Comparison of ENCODE assay signal across 15 cellular contexts in the genomic region with DNA sequence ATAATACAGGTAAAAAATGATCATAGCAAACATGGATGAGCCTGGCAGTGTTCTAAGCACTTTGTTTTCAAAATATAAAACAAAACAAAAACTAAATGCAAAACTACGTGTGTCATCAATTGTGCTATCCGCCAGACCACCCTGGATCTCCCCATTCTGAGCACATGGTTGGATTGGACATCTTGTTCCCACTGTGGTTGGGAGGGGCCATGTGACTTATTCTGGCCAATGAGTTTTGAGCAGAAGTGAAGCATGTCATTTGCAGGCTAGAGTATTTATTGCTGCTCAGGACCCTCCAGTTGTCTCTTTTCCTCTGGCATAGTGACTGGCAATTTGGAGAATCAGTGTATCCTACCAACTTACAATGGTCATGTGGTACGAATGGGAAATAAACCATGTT.
DNase-seq lines count a peak whose midpoint lies in the region; ATAC-seq, FAIRE-seq and TF ChIP-seq lines count a peak whose summit lies in the region.
"Had no signal": no experiment of that assay in that cellular context is flagged by ENCODE, and none has a peak within 500 bp of the region (broad histone marks: within the 10 kb centered on the region; RNA-seq: fewer than 3 reads in every experiment).

No MANE protein-coding gene starts in this region.

- no peaks in the 10 kb centered on the region for H4K20me1 ChIP-seq in K562 (replicated peaks; ENCODE audit: control insufficient read depth, insufficient read depth, low read length)
- H4K20me1 ChIP-seq: BLaER1 had no signal

- TF ChIP-seq POLR2A in K562 (conservative IDR thresholded peaks at IDR 0.05): no peak

- FAIRE-seq in K562 (lab: Jason Lieb, UNC): no peak
- FAIRE-seq: A204.1, H54 had no signal

- H3K79me2 ChIP-seq in K562 (ENCODE audit: control insufficient read depth, insufficient read depth, low read length): no peaks in the 10 kb centered on the region

- H3K9me3 ChIP-seq in left ventricle myocardium inferior (replicated peaks) (no peaks in the 10 kb centered on the region), right atrium auricular region (no peaks in the 10 kb centered on the region), K562 (replicated peaks; ENCODE audit: control insufficient read depth, insufficient read depth, low read depth, low read length) (no peaks in the 10 kb centered on the region)
- H3K9me3 ChIP-seq: BLaER1 had no signal

- intact Hi-C loops in left ventricle myocardium inferior (cut with micrococcal nuclease) (no loop called here), K562 (cut with micrococcal nuclease) (no loop called here)

- DNase-seq in left ventricle myocardium inferior (no peak), right atrium auricular region (ENCODE audit: low spot score) (no peak), NCI-H1694 (lab: John Stamatoyannopoulos, UW) (peak; percentile 8), K562 (ENCODE audit: extremely low read depth in 1 of 4, low spot score in 3 of 4) (peak in 2 of 4 experiments; percentile 31 to 40), hepatic stellate cell (ENCODE audit: low spot score) (no peak), GM03348 (ENCODE audit: low spot score) (no peak), HuH-7.5 (ENCODE audit: low spot score) (no peak)
- DNase-seq: CD8-positive, alpha-beta memory T cell; GDM1; KBM-7 had no signal

- H3K4me3 ChIP-seq in left ventricle myocardium inferior (no peak overlapping the region), right atrium auricular region (no peak overlapping the region), K562 (no peak overlapping the region)
- H3K4me3 ChIP-seq: BLaER1 had no signal

- WGBS in K562 (ENCODE audit: insufficient coverage, low coverage, missing lambda C conversion rate): 0% methylated on average over 3 of the region's 3 CpGs

- TF ChIP-seq RAD21 in K562 (CRISPR knock-in tag; conservative IDR thresholded peaks at IDR 0.05 in 1 of 2, IDR thresholded peaks at IDR 0.05 in 1 of 2): no peak

- POLR2A ChIA-PET in K562 (lab: Yijun Ruan, JAX): no interaction called here

- no peak for TF ChIP-seq CTCF in left ventricle myocardium inferior (IDR thresholded peaks at IDR 0.05; ENCODE audit: borderline replicate concordance)
- TF ChIP-seq CTCF in right atrium auricular region (IDR thresholded peaks at IDR 0.05): no peak
- TF ChIP-seq CTCF in K562 (IDR thresholded peaks at IDR 0.05 in 2 of 3, conservative IDR thresholded peaks at IDR 0.05 in 1 of 3; ENCODE audit: insufficient read depth in 2 of 3, low read depth in 1 of 3, low read length in 3 of 3): no peak

- in situ Hi-C loops in K562 (cut with MboI): no loop called here

- H3K27ac ChIP-seq in left ventricle myocardium inferior (replicated peaks): peak overlapping the region; percentile 38
- no peak overlapping the region for H3K27ac ChIP-seq in right atrium auricular region
- H3K27ac ChIP-seq in K562 (ENCODE audit: extremely low read depth, low read depth, low read length): no peak overlapping the region
- H3K27ac ChIP-seq: BLaER1, HL-60 had no signal

- H3K4me2 ChIP-seq in K562 (ENCODE audit: insufficient read depth, low read length): no peak overlapping the region
- H3K4me2 ChIP-seq: BLaER1 had no signal

- no peak overlapping the region for H2AFZ ChIP-seq in K562 (ENCODE audit: low read depth, low read length)

- no TSS peak for BruUV-seq in K562 (replicated peaks; lab: Mats Ljungman, UMichigan)

- no peak for ATAC-seq in K562
- ATAC-seq: HCT116 had no signal

- no peak for TF ChIP-seq EP300 in K562 (IDR thresholded peaks at IDR 0.05; ENCODE audit: low read length)

- H3K9ac ChIP-seq in K562 (ENCODE audit: insufficient read depth in 1 of 2, low read depth in 2 of 2, low read length in 2 of 2): no peak overlapping the region
- H3K9ac ChIP-seq: BLaER1 had no signal

- H3K4me1 ChIP-seq in left ventricle myocardium inferior: peaks cover 18% of the 10 kb centered on the region
- H3K4me1 ChIP-seq in right atrium auricular region: peaks cover 0 to 13% of the 10 kb centered on the region in 2 donors
- no peaks in the 10 kb centered on the region for H3K4me1 ChIP-seq in K562 (replicated peaks in 1 of 2; ENCODE audit: control insufficient read depth in 2 of 2, insufficient read depth in 2 of 2, low read length in 2 of 2)

- H3K9me1 ChIP-seq in K562 (ENCODE audit: control insufficient read depth, insufficient read depth, low read length): no peaks in the 10 kb centered on the region

- CTCF ChIA-PET in K562 (lab: Yijun Ruan, JAX; ENCODE audit: low intra/inter-chr PET ratio): no interaction called here

- H3K36me3 ChIP-seq in left ventricle myocardium inferior (no peaks in the 10 kb centered on the region), right atrium auricular region (no peaks in the 10 kb centered on the region), K562 (ENCODE audit: control insufficient read depth, insufficient read depth, low read length) (no peaks in the 10 kb centered on the region)
- H3K36me3 ChIP-seq: BLaER1 had no signal

- H3K27me3 ChIP-seq in left ventricle myocardium inferior (ENCODE audit: low read depth) (no peaks in the 10 kb centered on the region), right atrium auricular region (no peaks in the 10 kb centered on the region), K562 (ENCODE audit: control insufficient read depth in 2 of 2, insufficient read depth in 2 of 2, low read length in 2 of 2) (peaks cover 0 to 4% of the 10 kb centered on the region in 2 experiments; a peak in 2 of 5 replicates)
- H3K27me3 ChIP-seq: BLaER1 had no signal

TF ChIP-seq in K562, 482 proteins besides CTCF, POLR2A, EP300 and RAD21:
- TF ChIP-seq NR2C2 (CRISPR knock-in tag; IDR thresholded peaks at IDR 0.05): no peak
- TF ChIP-seq NR2C2 (tag; IDR thresholded peaks at IDR 0.05): no peak
- TF ChIP-seq ZNF197 (CRISPR knock-in tag; IDR thresholded peaks at IDR 0.05; ENCODE audit: low read depth): no peak
- TF ChIP-seq, protein P1, sequence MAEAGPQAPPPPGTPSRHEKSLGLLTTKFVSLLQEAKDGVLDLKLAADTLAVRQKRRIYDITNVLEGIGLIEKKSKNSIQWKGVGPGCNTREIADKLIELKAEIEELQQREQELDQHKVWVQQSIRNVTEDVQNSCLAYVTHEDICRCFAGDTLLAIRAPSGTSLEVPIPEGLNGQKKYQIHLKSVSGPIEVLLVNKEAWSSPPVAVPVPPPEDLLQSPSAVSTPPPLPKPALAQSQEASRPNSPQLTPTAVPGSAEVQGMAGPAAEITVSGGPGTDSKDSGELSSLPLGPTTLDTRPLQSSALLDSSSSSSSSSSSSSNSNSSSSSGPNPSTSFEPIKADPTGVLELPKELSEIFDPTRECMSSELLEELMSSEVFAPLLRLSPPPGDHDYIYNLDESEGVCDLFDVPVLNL (CRISPR knock-in tag; IDR thresholded peaks at IDR 0.05; ENCODE audit: low read depth): no peak
- TF ChIP-seq, protein P2, sequence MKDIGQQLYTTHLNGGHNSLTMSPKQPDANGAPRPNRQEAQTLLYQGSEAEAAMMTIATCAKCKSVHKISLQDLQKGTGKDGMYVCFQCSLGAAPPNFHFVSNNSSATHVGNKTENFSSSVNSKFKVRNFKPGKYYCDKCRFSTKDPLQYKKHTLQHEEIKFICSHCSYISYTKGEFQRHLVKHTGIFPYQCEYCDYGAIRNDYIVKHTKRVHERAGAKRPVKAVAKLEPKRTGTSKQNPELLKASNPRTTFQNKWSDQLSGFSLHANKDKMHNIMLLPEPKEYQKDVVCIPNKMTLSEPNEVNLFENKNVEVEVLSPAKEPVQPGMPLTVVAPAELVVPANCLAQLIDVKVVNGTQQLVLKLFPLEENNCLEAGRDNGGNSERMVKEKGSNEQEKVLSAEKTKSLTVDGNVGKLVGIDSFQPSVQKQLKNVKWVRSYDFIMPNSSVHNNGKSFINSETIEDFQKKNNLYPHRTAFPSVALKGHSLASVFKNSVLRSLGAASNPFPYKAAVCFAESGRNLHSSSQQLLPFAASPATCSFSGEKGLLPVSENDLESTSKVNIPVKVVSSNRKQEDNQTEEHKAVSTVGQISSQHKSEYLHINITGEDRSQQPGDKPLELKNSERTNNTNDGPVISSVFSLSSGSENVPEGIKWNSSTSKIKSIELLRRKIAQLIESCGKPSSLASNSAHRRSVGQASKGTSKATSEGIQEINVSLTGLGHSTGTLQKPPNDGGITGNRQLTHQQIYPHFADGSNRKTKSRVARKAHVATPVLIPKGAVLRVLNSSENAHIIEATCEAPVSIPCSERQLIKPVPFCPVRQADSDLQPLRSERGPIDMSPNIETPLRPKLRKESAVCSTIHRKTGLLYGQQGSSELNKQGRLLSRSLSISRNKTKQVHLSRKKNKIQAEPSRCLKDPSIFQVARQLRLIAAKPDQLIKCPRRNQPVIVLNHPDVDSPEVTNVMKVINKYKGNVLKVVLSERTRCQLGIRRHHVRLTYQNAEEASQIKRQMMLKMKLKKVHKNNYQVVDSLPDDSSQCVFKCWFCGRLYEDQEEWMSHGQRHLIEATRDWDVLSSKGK (CRISPR knock-in tag; IDR thresholded peaks at IDR 0.05): no peak
- TF ChIP-seq, protein P3, sequence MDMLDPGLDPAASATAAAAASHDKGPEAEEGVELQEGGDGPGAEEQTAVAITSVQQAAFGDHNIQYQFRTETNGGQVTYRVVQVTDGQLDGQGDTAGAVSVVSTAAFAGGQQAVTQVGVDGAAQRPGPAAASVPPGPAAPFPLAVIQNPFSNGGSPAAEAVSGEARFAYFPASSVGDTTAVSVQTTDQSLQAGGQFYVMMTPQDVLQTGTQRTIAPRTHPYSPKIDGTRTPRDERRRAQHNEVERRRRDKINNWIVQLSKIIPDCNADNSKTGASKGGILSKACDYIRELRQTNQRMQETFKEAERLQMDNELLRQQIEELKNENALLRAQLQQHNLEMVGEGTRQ (CRISPR knock-in tag; IDR thresholded peaks at IDR 0.05): peak; percentile 73
- no peak for TF ChIP-seq ZNF174 (CRISPR knock-in tag; IDR thresholded peaks at IDR 0.05)
- TF ChIP-seq, protein P4, sequence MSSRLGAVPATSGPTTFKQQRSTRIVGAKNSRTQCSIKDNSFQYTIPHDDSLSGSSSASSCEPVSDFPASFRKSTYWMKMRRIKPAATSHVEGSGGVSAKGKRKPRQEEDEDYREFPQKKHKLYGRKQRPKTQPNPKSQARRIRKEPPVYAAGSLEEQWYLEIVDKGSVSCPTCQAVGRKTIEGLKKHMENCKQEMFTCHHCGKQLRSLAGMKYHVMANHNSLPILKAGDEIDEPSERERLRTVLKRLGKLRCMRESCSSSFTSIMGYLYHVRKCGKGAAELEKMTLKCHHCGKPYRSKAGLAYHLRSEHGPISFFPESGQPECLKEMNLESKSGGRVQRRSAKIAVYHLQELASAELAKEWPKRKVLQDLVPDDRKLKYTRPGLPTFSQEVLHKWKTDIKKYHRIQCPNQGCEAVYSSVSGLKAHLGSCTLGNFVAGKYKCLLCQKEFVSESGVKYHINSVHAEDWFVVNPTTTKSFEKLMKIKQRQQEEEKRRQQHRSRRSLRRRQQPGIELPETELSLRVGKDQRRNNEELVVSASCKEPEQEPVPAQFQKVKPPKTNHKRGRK (tag; IDR thresholded peaks at IDR 0.05): no peak
- no peak for TF ChIP-seq CBFB (CRISPR knock-in tag; IDR thresholded peaks at IDR 0.05)
TF ChIP-seq in K562: peak in this region for 1.
